Comparison of ENCODE assay signal across 26 cellular contexts in genomic region chr4:115675721-115676120, GRCh38.
DNase-seq lines count a peak whose midpoint lies in the region; ATAC-seq and TF ChIP-seq lines count a peak whose summit lies in the region.
"Had no signal": no experiment of that assay in that cellular context is flagged by ENCODE, and none has a peak within 500 bp of the region (broad histone marks: within the 10 kb centered on the region; RNA-seq: fewer than 3 reads in every experiment).

No MANE protein-coding gene starts in this region.

- TF ChIP-seq CTCF in fibroblast of villous mesenchyme (IDR thresholded peaks at IDR 0.05; ENCODE audit: insufficient read depth, low read depth, low read length) = no peak

- ATAC-seq in GM18519 (IDR thresholded peaks at IDR 0.05; ENCODE audit: low FRiP score, unreplicated experiment) (no peak), esophagus mucosa (no peak)
- ATAC-seq: activated CD4-positive, alpha-beta T cell treated with anti-CD3 and anti-CD28 coated beads for 36 hours; body of pancreas; Panc1; right lobe of liver had no signal

- DNase-seq in COLO829 (ENCODE audit: low spot score) (peak; percentile 34), M059J (ENCODE audit: low read depth) (peak; percentile 3), fibroblast of villous mesenchyme (ENCODE audit: low read depth) (peak; percentile 10), non-pigmented ciliary epithelial cell (ENCODE audit: low read depth) (peak; percentile 2), NCI-H345 treated with DMSO at 0.1 percent for 48 hours (lab: John Stamatoyannopoulos, UW; ENCODE audit: unreplicated experiment) (no peak), NCI-H2029 (lab: John Stamatoyannopoulos, UW) (no peak)
- DNase-seq: activated CD4-positive, alpha-beta T cell treated with anti-CD3 and anti-CD28 coated beads for 36 hours; activated naive CD4-positive, alpha-beta T cell treated with anti-CD3 and anti-CD28 coated beads, Interleukin-2, amount 50 U/mL, for 16 hours; activated T-cell treated with anti-CD3 and anti-CD28 coated beads, Interleukin-2, amount 50 U/mL, for 48 hours; body of pancreas; DMS 273 treated with DMSO at 0.1 percent for 48 hours; effector CD4-positive, alpha-beta T cell; esophagus squamous epithelium; HFFc6; naive B cell; NCI-H1048; NCI-H2029 treated with DMSO at 0.1 percent for 48 hours; NCI-H446 treated with DMSO at 0.1 percent for 48 hours; ovary; right lobe of liver; SJCRH30; stimulated activated CD8-positive, alpha-beta memory T cell treated with anti-CD3 and anti-CD28 coated beads, Interleukin-4, amount 100 ng/mL, for 48 hours; upper lobe of left lung had no signal

- H3K4me3 ChIP-seq in fibroblast of villous mesenchyme (ENCODE audit: low read depth, low read length) = no peak overlapping the region
- H3K4me3 ChIP-seq: body of pancreas, esophagus squamous epithelium, ovary, right lobe of liver, SJCRH30, upper lobe of left lung had no signal

Comparison
In these comparisons a context has a peak if more than half of its experiments do, and no peak if none do; other contexts are left out.
1. DNase-seq: peak in COLO829 (single experiment), M059J (single experiment), fibroblast of villous mesenchyme (single experiment) and non-pigmented ciliary epithelial cell (single experiment); none in NCI-H345 treated with DMSO at 0.1 percent for 48 hours (single experiment) and NCI-H2029 (single experiment).